ENCODE assay signal across 1 cellular context in the genomic region with DNA sequence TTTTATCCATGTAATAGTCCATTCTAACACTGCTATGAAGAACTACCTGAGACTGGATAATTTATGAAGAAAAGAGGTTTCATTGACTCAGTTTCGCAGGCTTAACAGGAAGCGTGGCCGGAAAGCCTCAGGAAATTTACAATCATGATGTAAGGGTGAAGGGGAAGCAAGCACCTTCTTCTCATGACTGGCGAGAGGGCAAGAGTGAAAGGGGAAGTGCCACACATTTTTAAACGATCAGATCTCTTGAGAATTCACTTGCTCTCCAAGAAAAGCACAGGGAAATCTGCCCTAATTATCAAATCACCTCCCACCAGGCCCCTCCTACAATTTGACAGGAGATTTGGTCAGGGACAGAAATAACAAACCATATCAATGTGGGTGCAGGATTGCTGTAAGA.
TF ChIP-seq lines count a peak whose summit lies in the region.

No MANE protein-coding gene starts in this region.

TF ChIP-seq in GM23338, 12 proteins besides CTCF, POLR2A, EP300 and RAD21:
- TF ChIP-seq, protein P1, sequence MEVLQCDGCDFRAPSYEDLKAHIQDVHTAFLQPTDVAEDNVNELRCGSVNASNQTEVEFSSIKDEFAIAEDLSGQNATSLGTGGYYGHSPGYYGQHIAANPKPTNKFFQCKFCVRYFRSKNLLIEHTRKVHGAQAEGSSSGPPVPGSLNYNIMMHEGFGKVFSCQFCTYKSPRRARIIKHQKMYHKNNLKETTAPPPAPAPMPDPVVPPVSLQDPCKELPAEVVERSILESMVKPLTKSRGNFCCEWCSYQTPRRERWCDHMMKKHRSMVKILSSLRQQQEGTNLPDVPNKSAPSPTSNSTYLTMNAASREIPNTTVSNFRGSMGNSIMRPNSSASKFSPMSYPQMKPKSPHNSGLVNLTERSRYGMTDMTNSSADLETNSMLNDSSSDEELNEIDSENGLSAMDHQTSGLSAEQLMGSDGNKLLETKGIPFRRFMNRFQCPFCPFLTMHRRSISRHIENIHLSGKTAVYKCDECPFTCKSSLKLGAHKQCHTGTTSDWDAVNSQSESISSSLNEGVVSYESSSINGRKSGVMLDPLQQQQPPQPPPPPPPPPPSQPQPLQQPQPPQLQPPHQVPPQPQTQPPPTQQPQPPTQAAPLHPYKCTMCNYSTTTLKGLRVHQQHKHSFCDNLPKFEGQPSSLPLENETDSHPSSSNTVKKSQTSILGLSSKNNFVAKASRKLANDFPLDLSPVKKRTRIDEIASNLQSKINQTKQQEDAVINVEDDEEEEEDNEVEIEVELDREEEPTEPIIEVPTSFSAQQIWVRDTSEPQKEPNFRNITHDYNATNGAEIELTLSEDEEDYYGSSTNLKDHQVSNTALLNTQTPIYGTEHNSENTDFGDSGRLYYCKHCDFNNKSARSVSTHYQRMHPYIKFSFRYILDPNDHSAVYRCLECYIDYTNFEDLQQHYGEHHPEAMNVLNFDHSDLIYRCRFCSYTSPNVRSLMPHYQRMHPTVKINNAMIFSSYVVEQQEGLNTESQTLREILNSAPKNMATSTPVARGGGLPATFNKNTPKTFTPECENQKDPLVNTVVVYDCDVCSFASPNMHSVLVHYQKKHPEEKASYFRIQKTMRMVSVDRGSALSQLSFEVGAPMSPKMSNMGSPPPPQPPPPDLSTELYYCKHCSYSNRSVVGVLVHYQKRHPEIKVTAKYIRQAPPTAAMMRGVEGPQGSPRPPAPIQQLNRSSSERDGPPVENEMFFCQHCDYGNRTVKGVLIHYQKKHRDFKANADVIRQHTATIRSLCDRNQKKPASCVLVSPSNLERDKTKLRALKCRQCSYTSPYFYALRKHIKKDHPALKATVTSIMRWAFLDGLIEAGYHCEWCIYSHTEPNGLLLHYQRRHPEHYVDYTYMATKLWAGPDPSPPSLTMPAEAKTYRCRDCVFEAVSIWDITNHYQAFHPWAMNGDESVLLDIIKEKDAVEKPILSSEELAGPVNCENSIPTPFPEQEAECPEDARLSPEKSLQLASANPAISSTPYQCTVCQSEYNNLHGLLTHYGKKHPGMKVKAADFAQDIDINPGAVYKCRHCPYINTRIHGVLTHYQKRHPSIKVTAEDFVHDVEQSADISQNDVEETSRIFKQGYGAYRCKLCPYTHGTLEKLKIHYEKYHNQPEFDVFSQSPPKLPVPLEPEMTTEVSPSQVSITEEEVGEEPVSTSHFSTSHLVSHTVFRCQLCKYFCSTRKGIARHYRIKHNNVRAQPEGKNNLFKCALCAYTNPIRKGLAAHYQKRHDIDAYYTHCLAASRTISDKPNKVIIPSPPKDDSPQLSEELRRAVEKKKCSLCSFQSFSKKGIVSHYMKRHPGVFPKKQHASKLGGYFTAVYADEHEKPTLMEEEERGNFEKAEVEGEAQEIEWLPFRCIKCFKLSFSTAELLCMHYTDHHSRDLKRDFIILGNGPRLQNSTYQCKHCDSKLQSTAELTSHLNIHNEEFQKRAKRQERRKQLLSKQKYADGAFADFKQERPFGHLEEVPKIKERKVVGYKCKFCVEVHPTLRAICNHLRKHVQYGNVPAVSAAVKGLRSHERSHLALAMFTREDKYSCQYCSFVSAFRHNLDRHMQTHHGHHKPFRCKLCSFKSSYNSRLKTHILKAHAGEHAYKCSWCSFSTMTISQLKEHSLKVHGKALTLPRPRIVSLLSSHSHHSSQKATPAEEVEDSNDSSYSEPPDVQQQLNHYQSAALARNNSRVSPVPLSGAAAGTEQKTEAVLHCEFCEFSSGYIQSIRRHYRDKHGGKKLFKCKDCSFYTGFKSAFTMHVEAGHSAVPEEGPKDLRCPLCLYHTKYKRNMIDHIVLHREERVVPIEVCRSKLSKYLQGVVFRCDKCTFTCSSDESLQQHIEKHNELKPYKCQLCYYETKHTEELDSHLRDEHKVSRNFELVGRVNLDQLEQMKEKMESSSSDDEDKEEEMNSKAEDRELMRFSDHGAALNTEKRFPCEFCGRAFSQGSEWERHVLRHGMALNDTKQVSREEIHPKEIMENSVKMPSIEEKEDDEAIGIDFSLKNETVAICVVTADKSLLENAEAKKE (CRISPR knock-in tag; IDR thresholded peaks at IDR 0.05) = no peak
- TF ChIP-seq ZNF331 (CRISPR knock-in tag; IDR thresholded peaks at IDR 0.05; ENCODE audit: low read depth) (no peak), JUNB (IDR thresholded peaks at IDR 0.05; ENCODE audit: unreplicated experiment) (no peak), EZH2phosphoT487 (IDR thresholded peaks at IDR 0.05; ENCODE audit: unreplicated experiment) (no peak), NANOG (IDR thresholded peaks at IDR 0.05; ENCODE audit: borderline replicate concordance) (no peak), POLR2AphosphoS5 (IDR thresholded peaks at IDR 0.05; ENCODE audit: low read depth) (no peak), STAT1 (IDR thresholded peaks at IDR 0.05; ENCODE audit: unreplicated experiment) (no peak), EZH2 (IDR thresholded peaks at IDR 0.05; ENCODE audit: low read depth, unreplicated experiment) (no peak)
- TF ChIP-seq, protein P2, sequence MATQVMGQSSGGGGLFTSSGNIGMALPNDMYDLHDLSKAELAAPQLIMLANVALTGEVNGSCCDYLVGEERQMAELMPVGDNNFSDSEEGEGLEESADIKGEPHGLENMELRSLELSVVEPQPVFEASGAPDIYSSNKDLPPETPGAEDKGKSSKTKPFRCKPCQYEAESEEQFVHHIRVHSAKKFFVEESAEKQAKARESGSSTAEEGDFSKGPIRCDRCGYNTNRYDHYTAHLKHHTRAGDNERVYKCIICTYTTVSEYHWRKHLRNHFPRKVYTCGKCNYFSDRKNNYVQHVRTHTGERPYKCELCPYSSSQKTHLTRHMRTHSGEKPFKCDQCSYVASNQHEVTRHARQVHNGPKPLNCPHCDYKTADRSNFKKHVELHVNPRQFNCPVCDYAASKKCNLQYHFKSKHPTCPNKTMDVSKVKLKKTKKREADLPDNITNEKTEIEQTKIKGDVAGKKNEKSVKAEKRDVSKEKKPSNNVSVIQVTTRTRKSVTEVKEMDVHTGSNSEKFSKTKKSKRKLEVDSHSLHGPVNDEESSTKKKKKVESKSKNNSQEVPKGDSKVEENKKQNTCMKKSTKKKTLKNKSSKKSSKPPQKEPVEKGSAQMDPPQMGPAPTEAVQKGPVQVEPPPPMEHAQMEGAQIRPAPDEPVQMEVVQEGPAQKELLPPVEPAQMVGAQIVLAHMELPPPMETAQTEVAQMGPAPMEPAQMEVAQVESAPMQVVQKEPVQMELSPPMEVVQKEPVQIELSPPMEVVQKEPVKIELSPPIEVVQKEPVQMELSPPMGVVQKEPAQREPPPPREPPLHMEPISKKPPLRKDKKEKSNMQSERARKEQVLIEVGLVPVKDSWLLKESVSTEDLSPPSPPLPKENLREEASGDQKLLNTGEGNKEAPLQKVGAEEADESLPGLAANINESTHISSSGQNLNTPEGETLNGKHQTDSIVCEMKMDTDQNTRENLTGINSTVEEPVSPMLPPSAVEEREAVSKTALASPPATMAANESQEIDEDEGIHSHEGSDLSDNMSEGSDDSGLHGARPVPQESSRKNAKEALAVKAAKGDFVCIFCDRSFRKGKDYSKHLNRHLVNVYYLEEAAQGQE (IDR thresholded peaks at IDR 0.05; ENCODE audit: unreplicated experiment) = no peak
- TF ChIP-seq, protein P3, sequence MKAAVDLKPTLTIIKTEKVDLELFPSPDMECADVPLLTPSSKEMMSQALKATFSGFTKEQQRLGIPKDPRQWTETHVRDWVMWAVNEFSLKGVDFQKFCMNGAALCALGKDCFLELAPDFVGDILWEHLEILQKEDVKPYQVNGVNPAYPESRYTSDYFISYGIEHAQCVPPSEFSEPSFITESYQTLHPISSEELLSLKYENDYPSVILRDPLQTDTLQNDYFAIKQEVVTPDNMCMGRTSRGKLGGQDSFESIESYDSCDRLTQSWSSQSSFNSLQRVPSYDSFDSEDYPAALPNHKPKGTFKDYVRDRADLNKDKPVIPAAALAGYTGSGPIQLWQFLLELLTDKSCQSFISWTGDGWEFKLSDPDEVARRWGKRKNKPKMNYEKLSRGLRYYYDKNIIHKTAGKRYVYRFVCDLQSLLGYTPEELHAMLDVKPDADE (IDR thresholded peaks at IDR 0.05) = no peak
